26 cellular contexts compared by ENCODE assay signal in the genomic region with DNA sequence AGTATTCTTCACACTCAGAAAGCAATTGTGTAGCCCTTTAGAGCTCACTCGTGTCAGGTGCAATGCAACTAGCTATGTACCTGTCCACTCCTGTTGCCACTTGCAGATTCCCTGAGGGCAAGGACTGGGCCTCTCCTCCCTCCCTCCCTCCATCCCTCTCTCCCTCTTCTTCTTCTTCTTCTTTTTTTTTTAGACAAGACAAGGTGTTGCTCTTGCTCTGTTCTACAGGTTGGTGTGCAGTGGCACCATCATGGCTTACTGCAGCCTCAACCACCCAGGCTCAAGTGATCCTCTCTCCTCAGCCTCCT.
"Had no signal": no experiment of that assay in that cellular context is flagged by ENCODE, and none has a peak within 500 bp of the region (broad histone marks: within the 10 kb centered on the region; RNA-seq: fewer than 3 reads in every experiment).

No MANE protein-coding gene starts in this region.

- H3K4me3 ChIP-seq: adrenal gland, ascending aorta, colonic mucosa, hepatocyte, left lung, mucosa of descending colon, stomach, suprapubic skin, transverse colon, uterus had no signal

- H3K36me3 ChIP-seq: adrenal gland, ascending aorta, brain microvascular endothelial cell, colonic mucosa, left lung, stomach, suprapubic skin, transverse colon, uterus had no signal

- H3K9me3 Mint-ChIP-seq: immature natural killer cell; memory B cell; nephron progenitor cell; stimulated activated memory B cell treated with anti-CD40 and anti-IgM and Interleukin-4, amounts not matched to agents 10 μg/mL and 1 μg/mL and 100 μg/mL, for 72 hours had no signal

- DNase-seq: activated CD4-positive, alpha-beta T cell treated with anti-CD3 and anti-CD28 coated beads for 1 hour; activated CD4-positive, alpha-beta T cell treated with anti-CD3 and anti-CD28 coated beads, Interleukin-2, amount 50 U/mL, for 1 hour; activated CD8-positive, alpha-beta T cell treated with anti-CD3 and anti-CD28 coated beads, Interleukin-2, amount 10 ng/mL, durations not matched to agents 7 days and 5 days; activated naive CD4-positive, alpha-beta T cell; adrenal gland; brain microvascular endothelial cell; colonic mucosa; foreskin melanocyte; immature natural killer cell; kidney glomerular epithelial cell; left lung; mucosa of descending colon; occipital lobe; posterior cingulate gyrus; small intestine; stomach; T-helper 9 cell; transverse colon; uterus had no signal

- H3K27ac ChIP-seq: adrenal gland, brain microvascular endothelial cell, colonic mucosa, hepatocyte, left lung, stomach, suprapubic skin, transverse colon, uterus had no signal

- H3K9me3 ChIP-seq: adrenal gland, ascending aorta, colonic mucosa, left lung, mucosa of descending colon, stomach, suprapubic skin, transverse colon, uterus had no signal

- H3K4me3 Mint-ChIP-seq: activated CD8-positive, alpha-beta T cell treated with anti-CD3 and anti-CD28 coated beads, Interleukin-2, amount 10 ng/mL, durations not matched to agents 7 days and 5 days; activated naive CD8-positive, alpha-beta T cell; immature natural killer cell; memory B cell; stimulated activated memory B cell treated with anti-CD40 and anti-IgM and Interleukin-4, amounts not matched to agents 10 μg/mL and 1 μg/mL and 100 μg/mL, for 72 hours had no signal

- H3K36me3 Mint-ChIP-seq: activated naive CD8-positive, alpha-beta T cell; immature natural killer cell; memory B cell; stimulated activated memory B cell treated with anti-CD40 and anti-IgM and Interleukin-4, amounts not matched to agents 10 μg/mL and 1 μg/mL and 100 μg/mL, for 72 hours had no signal

- H3K4me1 Mint-ChIP-seq: immature natural killer cell, memory B cell had no signal

- H3K27me3 ChIP-seq: ascending aorta, brain microvascular endothelial cell, colonic mucosa, hepatocyte, stomach, transverse colon, uterus had no signal

- H3K4me1 ChIP-seq: adrenal gland, colonic mucosa, left lung, transverse colon, uterus had no signal

- H3K4me2 ChIP-seq: hepatocyte had no signal

- H3K27ac Mint-ChIP-seq: activated CD8-positive, alpha-beta T cell treated with anti-CD3 and anti-CD28 coated beads, Interleukin-2, amount 10 ng/mL, durations not matched to agents 7 days and 5 days; activated naive CD8-positive, alpha-beta T cell; immature natural killer cell; memory B cell; stimulated activated memory B cell treated with anti-CD40 and anti-IgM and Interleukin-4, amounts not matched to agents 10 μg/mL and 1 μg/mL and 100 μg/mL, for 72 hours had no signal
